In genomic region chr7:144854839-144855424, GRCh38 we compare ENCODE assay signal across 1 cellular context.
TF ChIP-seq lines count a peak whose summit lies in the region.

No MANE protein-coding gene starts in this region.

TF ChIP-seq in HCT116, 20 proteins besides CTCF, POLR2A, EP300 and RAD21 (continued from another document):
- TF ChIP-seq FOSL1 (IDR thresholded peaks at IDR 0.05; ENCODE audit: low read depth) = no peak
- TF ChIP-seq JUND (IDR thresholded peaks at IDR 0.05) = no peak
